Comparison of ENCODE assay signal across 8 cellular contexts in the genomic region with DNA sequence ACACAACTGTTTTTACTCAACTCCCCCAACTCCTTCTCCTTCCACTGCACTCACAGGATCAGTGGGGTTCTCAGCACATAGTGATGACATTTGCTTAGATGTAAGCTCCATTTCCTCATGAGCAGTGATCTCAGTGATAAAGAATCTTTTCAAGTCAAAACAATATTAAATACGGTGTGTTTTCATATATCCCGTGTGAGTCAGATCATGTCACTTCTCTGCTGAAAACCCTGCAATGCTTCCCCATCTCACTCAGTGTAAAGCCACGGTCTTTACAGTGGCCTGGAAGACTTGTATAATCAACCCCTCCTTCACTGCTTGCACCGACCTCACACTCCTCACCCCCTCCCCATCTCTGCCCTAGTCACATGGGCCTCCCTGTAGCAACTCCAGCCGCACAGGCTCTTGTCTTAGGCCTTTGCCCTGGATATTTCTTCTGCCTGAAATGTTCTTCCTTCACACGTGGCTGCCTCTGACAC.
DNase-seq lines count a peak whose midpoint lies in the region; ATAC-seq and TF ChIP-seq lines count a peak whose summit lies in the region.

No MANE protein-coding gene starts in this region.

- no peak for TF ChIP-seq CTCF in ascending aorta (IDR thresholded peaks at IDR 0.05)

- intact Hi-C loops in activated CD4-positive, alpha-beta T cell treated with anti-CD3 and anti-CD28 coated beads for 36 hours (cut with DNase I, micrococcal nuclease): loop anchor here (1.0 to 10.0 kb wide), 7 partner anchors 10 to 637 kb away; a partner anchor contains a TSS
- intact Hi-C loops in ascending aorta (cut with DNase I): loop anchor here (5.0 kb wide), 1 partner anchor 325 kb away; no protein-coding TSS in a partner anchor

- H3K27ac Mint-ChIP-seq in activated CD4-positive, alpha-beta T cell treated with anti-CD3 and anti-CD28 coated beads for 36 hours: peak overlapping the region; percentile 26
- no peak overlapping the region for H3K27ac Mint-ChIP-seq in stimulated activated naive B cell treated with anti-CD40 and anti-IgM and Interleukin-4, amounts not matched to agents 10 μg/mL and 1 μg/mL and 100 μg/mL, for 72 hours
- H3K27ac Mint-ChIP-seq in immature natural killer cell: no peak overlapping the region

- H3K36me3 Mint-ChIP-seq in activated CD4-positive, alpha-beta T cell treated with anti-CD3 and anti-CD28 coated beads for 36 hours (ENCODE audit: low read depth): no peaks in the 10 kb centered on the region
- H3K36me3 Mint-ChIP-seq in stimulated activated naive B cell treated with anti-CD40 and anti-IgM and Interleukin-4, amounts not matched to agents 10 μg/mL and 1 μg/mL and 100 μg/mL, for 72 hours: no peaks in the 10 kb centered on the region
- H3K36me3 Mint-ChIP-seq in immature natural killer cell: no peaks in the 10 kb centered on the region

- POLR2A ChIA-PET in activated CD4-positive, alpha-beta T cell treated with anti-CD3 and anti-CD28 coated beads for 36 hours (lab: Charles Lee): interaction anchor here (1.0 to 1.5 kb wide), 2 partner anchors 10 to 149 kb away, joined by 3 to 4 read pairs; no protein-coding TSS in a partner anchor

- H3K9me3 Mint-ChIP-seq in activated CD4-positive, alpha-beta T cell treated with anti-CD3 and anti-CD28 coated beads for 36 hours (ENCODE audit: low read depth): no peaks in the 10 kb centered on the region
- no peaks in the 10 kb centered on the region for H3K9me3 Mint-ChIP-seq in stimulated activated naive B cell treated with anti-CD40 and anti-IgM and Interleukin-4, amounts not matched to agents 10 μg/mL and 1 μg/mL and 100 μg/mL, for 72 hours
- peaks cover 0 to under 1% (median 0%) of the 10 kb centered on the region in 6 donors for H3K9me3 Mint-ChIP-seq in immature natural killer cell

- H3K4me1 Mint-ChIP-seq in activated CD4-positive, alpha-beta T cell treated with anti-CD3 and anti-CD28 coated beads for 36 hours: peaks cover 13% of the 10 kb centered on the region
- peaks cover 10 to 14% of the 10 kb centered on the region in 2 donors for H3K4me1 Mint-ChIP-seq in stimulated activated naive B cell treated with anti-CD40 and anti-IgM and Interleukin-4, amounts not matched to agents 10 μg/mL and 1 μg/mL and 100 μg/mL, for 72 hours
- H3K4me1 Mint-ChIP-seq in immature natural killer cell: no peaks in the 10 kb centered on the region

- no peaks in the 10 kb centered on the region for H3K27me3 Mint-ChIP-seq in activated CD4-positive, alpha-beta T cell treated with anti-CD3 and anti-CD28 coated beads for 36 hours
- H3K27me3 Mint-ChIP-seq in stimulated activated naive B cell treated with anti-CD40 and anti-IgM and Interleukin-4, amounts not matched to agents 10 μg/mL and 1 μg/mL and 100 μg/mL, for 72 hours: no peaks in the 10 kb centered on the region
- peaks cover 0 to 2% (median 0%) of the 10 kb centered on the region in 3 donors for H3K27me3 Mint-ChIP-seq in immature natural killer cell (ENCODE audit: low read depth in 3 of 3)

- H3K27me3 ChIP-seq in ascending aorta: no peaks in the 10 kb centered on the region

- H3K36me3 ChIP-seq in ascending aorta: no peaks in the 10 kb centered on the region

- peaks cover 0 to 5% of the 10 kb centered on the region in 2 donors for H3K4me1 ChIP-seq in ascending aorta

- CTCF ChIA-PET in activated CD4-positive, alpha-beta T cell treated with anti-CD3 and anti-CD28 coated beads for 36 hours (lab: Charles Lee): interaction anchor here (1.0 to 4.9 kb wide), 9 partner anchors 11 to 325 kb away, joined by 3 to 45 read pairs (median 5); no protein-coding TSS in a partner anchor

- no peak overlapping the region for H3K4me3 ChIP-seq in ascending aorta

- H3K4me3 Mint-ChIP-seq in activated CD4-positive, alpha-beta T cell treated with anti-CD3 and anti-CD28 coated beads for 36 hours: no peak overlapping the region
- H3K4me3 Mint-ChIP-seq in stimulated activated naive B cell treated with anti-CD40 and anti-IgM and Interleukin-4, amounts not matched to agents 10 μg/mL and 1 μg/mL and 100 μg/mL, for 72 hours: no peak overlapping the region
- H3K4me3 Mint-ChIP-seq in immature natural killer cell: no peak overlapping the region

- no peaks in the 10 kb centered on the region for H3K9me3 ChIP-seq in ascending aorta

- ATAC-seq in activated CD4-positive, alpha-beta T cell treated with anti-CD3 and anti-CD28 coated beads for 36 hours: peak; percentile 94
- ATAC-seq in stimulated activated naive B cell treated with anti-CD40 and anti-IgM and Interleukin-4, amounts not matched to agents 10 μg/mL and 1 μg/mL and 100 μg/mL, for 72 hours (replicated peaks): peak; percentile 41 to 44
- no peak for ATAC-seq in HG03439 (IDR thresholded peaks at IDR 0.05; ENCODE audit: unreplicated experiment)

- DNase-seq in activated CD4-positive, alpha-beta T cell treated with anti-CD3 and anti-CD28 coated beads for 36 hours: peak; percentile 55
- DNase-seq in activated CD4-positive, alpha-beta T cell treated with anti-CD3 and anti-CD28 coated beads, Interleukin-2, amount 50 U/mL, for 1 hour: no peak
- DNase-seq in ascending aorta (ENCODE audit: low spot score in 2 of 2): no peak
- DNase-seq in iPS-NIHi11 (ENCODE audit: low spot score): peak; percentile 50
- no peak for DNase-seq in stimulated activated naive B cell treated with anti-CD40 and anti-IgM and Interleukin-4, amounts not matched to agents 10 μg/mL and 1 μg/mL and 100 μg/mL, for 72 hours
- DNase-seq in NCI-H526 treated with DMSO at 0.1 percent for 48 hours (lab: John Stamatoyannopoulos, UW): no peak
- DNase-seq in immature natural killer cell: no peak

- peak overlapping the region; percentile 23 to 55 for H3K27ac ChIP-seq in ascending aorta

Comparison
In these comparisons a context has a peak if more than half of its experiments do, and no peak if none do; other contexts are left out.
1. DNase-seq: peak in activated CD4-positive, alpha-beta T cell treated with anti-CD3 and anti-CD28 coated beads for 36 hours (single experiment) and iPS-NIHi11 (single experiment); none in activated CD4-positive, alpha-beta T cell treated with anti-CD3 and anti-CD28 coated beads, Interleukin-2, amount 50 U/mL, for 1 hour (single experiment), ascending aorta (0 of 2), stimulated activated naive B cell treated with anti-CD40 and anti-IgM and Interleukin-4, amounts not matched to agents 10 μg/mL and 1 μg/mL and 100 μg/mL, for 72 hours (single experiment), NCI-H526 treated with DMSO at 0.1 percent for 48 hours (single experiment) and immature natural killer cell (0 of 3).